In genomic region chr19:1279782-1280341, GRCh38 we compare ENCODE assay signal across 1 cellular context.
TF ChIP-seq lines count a peak whose summit lies in the region.

No MANE protein-coding gene starts in this region.

TF ChIP-seq in SK-N-SH, 30 proteins besides CTCF, POLR2A, EP300 and RAD21 (continued from another document):
- TF ChIP-seq, protein P1, sequence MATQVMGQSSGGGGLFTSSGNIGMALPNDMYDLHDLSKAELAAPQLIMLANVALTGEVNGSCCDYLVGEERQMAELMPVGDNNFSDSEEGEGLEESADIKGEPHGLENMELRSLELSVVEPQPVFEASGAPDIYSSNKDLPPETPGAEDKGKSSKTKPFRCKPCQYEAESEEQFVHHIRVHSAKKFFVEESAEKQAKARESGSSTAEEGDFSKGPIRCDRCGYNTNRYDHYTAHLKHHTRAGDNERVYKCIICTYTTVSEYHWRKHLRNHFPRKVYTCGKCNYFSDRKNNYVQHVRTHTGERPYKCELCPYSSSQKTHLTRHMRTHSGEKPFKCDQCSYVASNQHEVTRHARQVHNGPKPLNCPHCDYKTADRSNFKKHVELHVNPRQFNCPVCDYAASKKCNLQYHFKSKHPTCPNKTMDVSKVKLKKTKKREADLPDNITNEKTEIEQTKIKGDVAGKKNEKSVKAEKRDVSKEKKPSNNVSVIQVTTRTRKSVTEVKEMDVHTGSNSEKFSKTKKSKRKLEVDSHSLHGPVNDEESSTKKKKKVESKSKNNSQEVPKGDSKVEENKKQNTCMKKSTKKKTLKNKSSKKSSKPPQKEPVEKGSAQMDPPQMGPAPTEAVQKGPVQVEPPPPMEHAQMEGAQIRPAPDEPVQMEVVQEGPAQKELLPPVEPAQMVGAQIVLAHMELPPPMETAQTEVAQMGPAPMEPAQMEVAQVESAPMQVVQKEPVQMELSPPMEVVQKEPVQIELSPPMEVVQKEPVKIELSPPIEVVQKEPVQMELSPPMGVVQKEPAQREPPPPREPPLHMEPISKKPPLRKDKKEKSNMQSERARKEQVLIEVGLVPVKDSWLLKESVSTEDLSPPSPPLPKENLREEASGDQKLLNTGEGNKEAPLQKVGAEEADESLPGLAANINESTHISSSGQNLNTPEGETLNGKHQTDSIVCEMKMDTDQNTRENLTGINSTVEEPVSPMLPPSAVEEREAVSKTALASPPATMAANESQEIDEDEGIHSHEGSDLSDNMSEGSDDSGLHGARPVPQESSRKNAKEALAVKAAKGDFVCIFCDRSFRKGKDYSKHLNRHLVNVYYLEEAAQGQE (IDR thresholded peaks at IDR 0.05; ENCODE audit: low read depth, low read length) = no peak
- no peak for TF ChIP-seq USF2 (IDR thresholded peaks at IDR 0.05; ENCODE audit: borderline replicate concordance, low read depth, low read length)
- TF ChIP-seq RCOR1 (IDR thresholded peaks at IDR 0.05; ENCODE audit: low read length) = 0 out of 2 replicates have a peak, but pooled peaks have one; percentile 30
- TF ChIP-seq, protein P2, sequence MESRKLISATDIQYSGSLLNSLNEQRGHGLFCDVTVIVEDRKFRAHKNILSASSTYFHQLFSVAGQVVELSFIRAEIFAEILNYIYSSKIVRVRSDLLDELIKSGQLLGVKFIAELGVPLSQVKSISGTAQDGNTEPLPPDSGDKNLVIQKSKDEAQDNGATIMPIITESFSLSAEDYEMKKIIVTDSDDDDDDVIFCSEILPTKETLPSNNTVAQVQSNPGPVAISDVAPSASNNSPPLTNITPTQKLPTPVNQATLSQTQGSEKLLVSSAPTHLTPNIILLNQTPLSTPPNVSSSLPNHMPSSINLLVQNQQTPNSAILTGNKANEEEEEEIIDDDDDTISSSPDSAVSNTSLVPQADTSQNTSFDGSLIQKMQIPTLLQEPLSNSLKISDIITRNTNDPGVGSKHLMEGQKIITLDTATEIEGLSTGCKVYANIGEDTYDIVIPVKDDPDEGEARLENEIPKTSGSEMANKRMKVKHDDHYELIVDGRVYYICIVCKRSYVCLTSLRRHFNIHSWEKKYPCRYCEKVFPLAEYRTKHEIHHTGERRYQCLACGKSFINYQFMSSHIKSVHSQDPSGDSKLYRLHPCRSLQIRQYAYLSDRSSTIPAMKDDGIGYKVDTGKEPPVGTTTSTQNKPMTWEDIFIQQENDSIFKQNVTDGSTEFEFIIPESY (IDR thresholded peaks at IDR 0.05; ENCODE audit: borderline replicate concordance, low read depth) = no peak
- no peak for TF ChIP-seq YY1 (IDR thresholded peaks at IDR 0.05; ENCODE audit: low read depth)
